2 cellular contexts compared by ENCODE assay signal in the genomic region with DNA sequence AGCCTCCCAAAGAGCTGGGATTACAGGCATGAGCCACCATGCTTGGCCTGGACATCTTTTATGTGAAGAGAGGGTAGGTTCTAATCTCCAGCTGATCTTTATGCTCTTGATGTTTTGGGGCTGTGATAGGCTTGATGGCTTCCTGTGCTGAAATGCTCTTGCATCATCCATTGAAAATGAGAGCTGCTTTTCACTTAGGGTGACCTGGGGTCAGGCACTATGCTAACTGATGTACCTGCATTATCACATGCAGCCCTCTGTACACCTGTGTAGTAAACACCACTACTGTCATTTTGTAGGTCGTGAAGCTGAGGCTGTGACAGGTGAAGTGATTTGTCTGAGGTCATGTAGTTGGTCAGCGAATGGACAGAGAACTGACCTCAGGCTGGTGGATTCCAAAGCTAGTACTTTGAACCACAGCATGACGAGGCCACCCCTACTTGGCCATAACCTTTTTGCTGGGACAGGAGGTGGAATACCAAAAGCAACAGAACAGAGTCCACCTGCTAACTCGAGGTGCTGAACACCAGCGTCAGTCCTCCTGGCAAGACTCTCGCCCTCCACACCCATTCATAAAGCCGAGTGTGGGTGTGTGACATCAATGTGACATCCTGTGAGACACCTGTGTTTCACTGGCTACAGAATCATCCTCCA.
TF ChIP-seq lines count a peak whose summit lies in the region.

No MANE protein-coding gene starts in this region.

TF ChIP-seq in IMR-90, 13 proteins besides CTCF, POLR2A, EP300 and RAD21:
- TF ChIP-seq, protein P1, sequence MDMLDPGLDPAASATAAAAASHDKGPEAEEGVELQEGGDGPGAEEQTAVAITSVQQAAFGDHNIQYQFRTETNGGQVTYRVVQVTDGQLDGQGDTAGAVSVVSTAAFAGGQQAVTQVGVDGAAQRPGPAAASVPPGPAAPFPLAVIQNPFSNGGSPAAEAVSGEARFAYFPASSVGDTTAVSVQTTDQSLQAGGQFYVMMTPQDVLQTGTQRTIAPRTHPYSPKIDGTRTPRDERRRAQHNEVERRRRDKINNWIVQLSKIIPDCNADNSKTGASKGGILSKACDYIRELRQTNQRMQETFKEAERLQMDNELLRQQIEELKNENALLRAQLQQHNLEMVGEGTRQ (IDR thresholded peaks at IDR 0.05; ENCODE audit: low read depth, low read length), result no peak
- TF ChIP-seq RFX5 (IDR thresholded peaks at IDR 0.05; ENCODE audit: low read depth, low read length), result no peak
- TF ChIP-seq NFE2L2 (IDR thresholded peaks at IDR 0.05; ENCODE audit: low read depth, low read length), result no peak
- TF ChIP-seq BHLHE40 (IDR thresholded peaks at IDR 0.05; ENCODE audit: low read depth, low read length), result no peak
- TF ChIP-seq CHD1 (IDR thresholded peaks at IDR 0.05; ENCODE audit: low read depth, low read length), result no peak
- TF ChIP-seq FOS (IDR thresholded peaks at IDR 0.05; ENCODE audit: low read depth, low read length), result no peak
- TF ChIP-seq CEBPB (IDR thresholded peaks at IDR 0.05; ENCODE audit: low read depth, low read length), result peak; percentile 30; the same call in 1 of the 2 replicates
- TF ChIP-seq, protein P2, sequence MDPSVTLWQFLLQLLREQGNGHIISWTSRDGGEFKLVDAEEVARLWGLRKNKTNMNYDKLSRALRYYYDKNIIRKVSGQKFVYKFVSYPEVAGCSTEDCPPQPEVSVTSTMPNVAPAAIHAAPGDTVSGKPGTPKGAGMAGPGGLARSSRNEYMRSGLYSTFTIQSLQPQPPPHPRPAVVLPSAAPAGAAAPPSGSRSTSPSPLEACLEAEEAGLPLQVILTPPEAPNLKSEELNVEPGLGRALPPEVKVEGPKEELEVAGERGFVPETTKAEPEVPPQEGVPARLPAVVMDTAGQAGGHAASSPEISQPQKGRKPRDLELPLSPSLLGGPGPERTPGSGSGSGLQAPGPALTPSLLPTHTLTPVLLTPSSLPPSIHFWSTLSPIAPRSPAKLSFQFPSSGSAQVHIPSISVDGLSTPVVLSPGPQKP (IDR thresholded peaks at IDR 0.05; ENCODE audit: borderline replicate concordance, low read depth, low read length), result no peak
- TF ChIP-seq MAZ (IDR thresholded peaks at IDR 0.05; ENCODE audit: borderline replicate concordance, low read depth, low read length), result no peak

TF ChIP-seq in HepG2, 621 proteins besides CTCF, POLR2A, EP300 and RAD21 (continued from another document and continues in another):
- TF ChIP-seq ZNF629 (CRISPR knock-in tag; conservative IDR thresholded peaks at IDR 0.05) (no peak), AGO1 (IDR thresholded peaks at IDR 0.05; ENCODE audit: low read depth, low read length, poor library complexity, severe bottlenecking) (no peak), E2F1 (CRISPR knock-in tag; IDR thresholded peaks at IDR 0.05) (no peak), CEBPB (IDR thresholded peaks at IDR 0.05; ENCODE audit: borderline replicate concordance, low read depth, low read length) (peak; percentile 61), ZBTB7B (CRISPR knock-in tag; IDR thresholded peaks at IDR 0.05) (no peak), ZBTB46 (CRISPR knock-in tag; IDR thresholded peaks at IDR 0.05; ENCODE audit: borderline replicate concordance) (no peak), HMG20A (CRISPR knock-in tag; IDR thresholded peaks at IDR 0.05; ENCODE audit: borderline replicate concordance) (no peak), SALL1 (CRISPR knock-in tag; IDR thresholded peaks at IDR 0.05) (peak; percentile 24; the same call in 1 of the 2 replicates), ZNF776 (CRISPR knock-in tag; IDR thresholded peaks at IDR 0.05) (no peak), ZNF24 (IDR thresholded peaks at IDR 0.05) (no peak), ZNF17 (CRISPR knock-in tag; IDR thresholded peaks at IDR 0.05) (no peak), NAIF1 (CRISPR knock-in tag; IDR thresholded peaks at IDR 0.05; ENCODE audit: borderline replicate concordance) (no peak), NRL (CRISPR knock-in tag; IDR thresholded peaks at IDR 0.05; ENCODE audit: borderline replicate concordance) (no peak), U2AF1 (optimal IDR thresholded peaks at IDR 0.05; ENCODE audit: low read depth, low read length) (no peak), YEATS4 (CRISPR knock-in tag; IDR thresholded peaks at IDR 0.05; ENCODE audit: borderline replicate concordance) (no peak), SRSF1 (optimal IDR thresholded peaks at IDR 0.05; ENCODE audit: low read depth, low read length) (no peak), HNF4A (CRISPR knock-in tag; IDR thresholded peaks at IDR 0.05) (peak; percentile 38), DRAP1 (CRISPR knock-in tag; IDR thresholded peaks at IDR 0.05) (peak; percentile 52; the same call in 1 of the 2 replicates), ZNF605 (CRISPR knock-in tag; IDR thresholded peaks at IDR 0.05) (no peak), ZNF674 (CRISPR knock-in tag; IDR thresholded peaks at IDR 0.05; ENCODE audit: low read depth) (no peak), SNAPC4 (CRISPR knock-in tag; IDR thresholded peaks at IDR 0.05) (peak; percentile 99), ZNF296 (CRISPR knock-in tag; conservative IDR thresholded peaks at IDR 0.05) (0 out of 2 replicates have a peak, but pooled peaks have one; percentile 47), ZNF747 (CRISPR knock-in tag; IDR thresholded peaks at IDR 0.05; ENCODE audit: borderline replicate concordance) (no peak), ZNF607 (CRISPR knock-in tag; IDR thresholded peaks at IDR 0.05; ENCODE audit: borderline replicate concordance) (no peak), ZNF775 (CRISPR knock-in tag; IDR thresholded peaks at IDR 0.05; ENCODE audit: borderline replicate concordance) (no peak), NR2C2 (CRISPR knock-in tag; IDR thresholded peaks at IDR 0.05; ENCODE audit: borderline replicate concordance) (0 out of 2 replicates have a peak, but pooled peaks have one; percentile 37), PAX8 (CRISPR knock-in tag; IDR thresholded peaks at IDR 0.05; ENCODE audit: borderline replicate concordance) (no peak), SMAD1 (CRISPR knock-in tag; IDR thresholded peaks at IDR 0.05; ENCODE audit: borderline replicate concordance, low read depth) (no peak), ZSCAN20 (CRISPR knock-in tag; IDR thresholded peaks at IDR 0.05; ENCODE audit: borderline replicate concordance) (no peak), ZNF644 (CRISPR knock-in tag; IDR thresholded peaks at IDR 0.05; ENCODE audit: low read depth) (no peak), TBX2 (CRISPR knock-in tag; IDR thresholded peaks at IDR 0.05; ENCODE audit: borderline replicate concordance) (0 out of 2 replicates have a peak, but pooled peaks have one; percentile 20), SNAPC2 (CRISPR knock-in tag; IDR thresholded peaks at IDR 0.05) (peak; percentile 99), CEBPG (CRISPR knock-in tag; IDR thresholded peaks at IDR 0.05) (peak; percentile 58), ZNF879 (CRISPR knock-in tag; IDR thresholded peaks at IDR 0.05) (no peak)
- TF ChIP-seq, protein P3, sequence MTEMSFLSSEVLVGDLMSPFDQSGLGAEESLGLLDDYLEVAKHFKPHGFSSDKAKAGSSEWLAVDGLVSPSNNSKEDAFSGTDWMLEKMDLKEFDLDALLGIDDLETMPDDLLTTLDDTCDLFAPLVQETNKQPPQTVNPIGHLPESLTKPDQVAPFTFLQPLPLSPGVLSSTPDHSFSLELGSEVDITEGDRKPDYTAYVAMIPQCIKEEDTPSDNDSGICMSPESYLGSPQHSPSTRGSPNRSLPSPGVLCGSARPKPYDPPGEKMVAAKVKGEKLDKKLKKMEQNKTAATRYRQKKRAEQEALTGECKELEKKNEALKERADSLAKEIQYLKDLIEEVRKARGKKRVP (CRISPR knock-in tag; IDR thresholded peaks at IDR 0.05), result peak in 1 of 2 experiments; percentile 85; a peak in 2 of 4 replicates
- TF ChIP-seq, protein P4, sequence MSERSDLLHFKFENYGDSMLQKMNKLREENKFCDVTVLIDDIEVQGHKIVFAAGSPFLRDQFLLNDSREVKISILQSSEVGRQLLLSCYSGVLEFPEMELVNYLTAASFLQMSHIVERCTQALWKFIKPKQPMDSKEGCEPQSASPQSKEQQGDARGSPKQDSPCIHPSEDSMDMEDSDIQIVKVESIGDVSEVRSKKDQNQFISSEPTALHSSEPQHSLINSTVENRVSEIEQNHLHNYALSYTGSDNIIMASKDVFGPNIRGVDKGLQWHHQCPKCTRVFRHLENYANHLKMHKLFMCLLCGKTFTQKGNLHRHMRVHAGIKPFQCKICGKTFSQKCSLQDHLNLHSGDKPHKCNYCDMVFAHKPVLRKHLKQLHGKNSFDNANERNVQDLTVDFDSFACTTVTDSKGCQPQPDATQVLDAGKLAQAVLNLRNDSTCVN (CRISPR knock-in tag; IDR thresholded peaks at IDR 0.05; ENCODE audit: borderline replicate concordance), result no peak
- TF ChIP-seq, protein P5, sequence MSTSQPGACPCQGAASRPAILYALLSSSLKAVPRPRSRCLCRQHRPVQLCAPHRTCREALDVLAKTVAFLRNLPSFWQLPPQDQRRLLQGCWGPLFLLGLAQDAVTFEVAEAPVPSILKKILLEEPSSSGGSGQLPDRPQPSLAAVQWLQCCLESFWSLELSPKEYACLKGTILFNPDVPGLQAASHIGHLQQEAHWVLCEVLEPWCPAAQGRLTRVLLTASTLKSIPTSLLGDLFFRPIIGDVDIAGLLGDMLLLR (CRISPR knock-in tag; IDR thresholded peaks at IDR 0.05), result no peak
- TF ChIP-seq, protein P6, sequence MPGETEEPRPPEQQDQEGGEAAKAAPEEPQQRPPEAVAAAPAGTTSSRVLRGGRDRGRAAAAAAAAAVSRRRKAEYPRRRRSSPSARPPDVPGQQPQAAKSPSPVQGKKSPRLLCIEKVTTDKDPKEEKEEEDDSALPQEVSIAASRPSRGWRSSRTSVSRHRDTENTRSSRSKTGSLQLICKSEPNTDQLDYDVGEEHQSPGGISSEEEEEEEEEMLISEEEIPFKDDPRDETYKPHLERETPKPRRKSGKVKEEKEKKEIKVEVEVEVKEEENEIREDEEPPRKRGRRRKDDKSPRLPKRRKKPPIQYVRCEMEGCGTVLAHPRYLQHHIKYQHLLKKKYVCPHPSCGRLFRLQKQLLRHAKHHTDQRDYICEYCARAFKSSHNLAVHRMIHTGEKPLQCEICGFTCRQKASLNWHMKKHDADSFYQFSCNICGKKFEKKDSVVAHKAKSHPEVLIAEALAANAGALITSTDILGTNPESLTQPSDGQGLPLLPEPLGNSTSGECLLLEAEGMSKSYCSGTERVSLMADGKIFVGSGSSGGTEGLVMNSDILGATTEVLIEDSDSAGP (CRISPR knock-in tag; IDR thresholded peaks at IDR 0.05; ENCODE audit: borderline replicate concordance), result no peak
